Comparison of ENCODE assay signal across 1 cellular context in the genomic region with DNA sequence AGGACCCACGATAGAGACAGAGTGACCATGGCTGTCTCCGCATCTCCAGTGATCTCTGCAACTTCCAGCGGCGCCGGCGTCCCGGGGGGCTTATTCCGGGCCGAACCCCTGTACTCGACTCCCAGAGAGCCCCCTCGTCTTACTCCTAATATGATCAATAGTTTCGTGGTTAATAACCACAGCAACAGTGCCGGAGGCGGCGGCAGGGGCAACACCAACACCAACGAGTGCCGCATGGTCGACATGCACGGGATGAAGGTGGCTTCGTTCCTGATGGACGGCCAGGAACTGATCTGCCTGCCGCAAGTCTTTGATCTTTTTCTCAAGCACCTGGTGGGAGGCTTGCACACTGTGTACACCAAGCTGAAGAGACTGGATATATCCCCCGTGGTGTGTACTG.
A peak's percentile ranks its signal among the peaks of the same experiment; 100 is the strongest.
TF ChIP-seq lines count a peak whose summit lies in the region.

No MANE protein-coding gene starts in this region.

TF ChIP-seq in HepG2, 621 proteins besides CTCF, POLR2A, EP300 and RAD21 (continued from another document):
- TF ChIP-seq, protein P1, sequence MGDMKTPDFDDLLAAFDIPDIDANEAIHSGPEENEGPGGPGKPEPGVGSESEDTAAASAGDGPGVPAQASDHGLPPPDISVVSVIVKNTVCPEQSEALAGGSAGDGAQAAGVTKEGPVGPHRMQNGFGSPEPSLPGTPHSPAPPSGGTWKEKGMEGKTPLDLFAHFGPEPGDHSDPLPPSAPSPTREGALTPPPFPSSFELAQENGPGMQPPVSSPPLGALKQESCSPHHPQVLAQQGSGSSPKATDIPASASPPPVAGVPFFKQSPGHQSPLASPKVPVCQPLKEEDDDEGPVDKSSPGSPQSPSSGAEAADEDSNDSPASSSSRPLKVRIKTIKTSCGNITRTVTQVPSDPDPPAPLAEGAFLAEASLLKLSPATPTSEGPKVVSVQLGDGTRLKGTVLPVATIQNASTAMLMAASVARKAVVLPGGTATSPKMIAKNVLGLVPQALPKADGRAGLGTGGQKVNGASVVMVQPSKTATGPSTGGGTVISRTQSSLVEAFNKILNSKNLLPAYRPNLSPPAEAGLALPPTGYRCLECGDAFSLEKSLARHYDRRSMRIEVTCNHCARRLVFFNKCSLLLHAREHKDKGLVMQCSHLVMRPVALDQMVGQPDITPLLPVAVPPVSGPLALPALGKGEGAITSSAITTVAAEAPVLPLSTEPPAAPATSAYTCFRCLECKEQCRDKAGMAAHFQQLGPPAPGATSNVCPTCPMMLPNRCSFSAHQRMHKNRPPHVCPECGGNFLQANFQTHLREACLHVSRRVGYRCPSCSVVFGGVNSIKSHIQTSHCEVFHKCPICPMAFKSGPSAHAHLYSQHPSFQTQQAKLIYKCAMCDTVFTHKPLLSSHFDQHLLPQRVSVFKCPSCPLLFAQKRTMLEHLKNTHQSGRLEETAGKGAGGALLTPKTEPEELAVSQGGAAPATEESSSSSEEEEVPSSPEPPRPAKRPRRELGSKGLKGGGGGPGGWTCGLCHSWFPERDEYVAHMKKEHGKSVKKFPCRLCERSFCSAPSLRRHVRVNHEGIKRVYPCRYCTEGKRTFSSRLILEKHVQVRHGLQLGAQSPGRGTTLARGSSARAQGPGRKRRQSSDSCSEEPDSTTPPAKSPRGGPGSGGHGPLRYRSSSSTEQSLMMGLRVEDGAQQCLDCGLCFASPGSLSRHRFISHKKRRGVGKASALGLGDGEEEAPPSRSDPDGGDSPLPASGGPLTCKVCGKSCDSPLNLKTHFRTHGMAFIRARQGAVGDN (CRISPR knock-in tag; IDR thresholded peaks at IDR 0.05), result peak; percentile 22; the same call in 1 of the 2 replicates
